ENCODE assay signal across 10 cellular contexts in the genomic region with DNA sequence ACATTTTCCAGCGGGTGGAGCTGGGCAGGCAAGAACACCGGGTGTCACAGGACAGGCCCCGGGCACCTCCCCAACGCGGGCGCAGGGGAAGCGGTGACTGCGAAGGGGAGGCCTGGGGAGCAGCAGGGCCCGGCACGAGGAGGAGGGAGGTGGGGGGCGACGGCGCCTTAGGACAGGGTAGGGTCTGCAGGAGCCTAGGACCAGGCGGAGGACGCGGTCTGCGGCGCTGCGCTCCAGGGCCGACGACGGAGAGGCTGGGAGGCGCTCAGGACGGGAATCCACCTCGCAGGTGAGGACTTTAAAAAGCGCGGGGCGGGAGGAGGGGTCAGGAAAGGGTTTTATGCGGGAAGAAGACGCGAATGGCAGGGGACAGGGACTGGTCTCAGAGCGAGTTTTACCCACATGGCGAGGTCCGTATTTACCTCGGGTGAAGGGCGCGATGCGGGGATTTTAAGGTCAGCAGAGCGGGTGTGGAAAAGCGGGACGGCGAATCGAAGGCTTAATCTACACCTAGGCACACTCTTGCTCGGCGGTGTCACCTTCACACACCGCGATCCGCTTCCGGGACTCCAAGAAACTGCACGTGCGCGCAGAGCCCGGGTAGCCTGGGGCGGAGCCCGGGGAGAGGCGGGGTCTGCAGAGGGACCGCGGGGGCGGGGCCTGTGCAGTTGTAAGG. TPM values are rescaled to one million over a fixed set of nuclear protein-coding genes. Genes with fewer than 3 reads are reported as not detected.
DNase-seq lines count a peak whose midpoint lies in the region; ATAC-seq and TF ChIP-seq lines count a peak whose summit lies in the region.
"Had no signal": no experiment of that assay in that cellular context is flagged by ENCODE, and none has a peak within 500 bp of the region (broad histone marks: within the 10 kb centered on the region; RNA-seq: fewer than 3 reads in every experiment).

No MANE protein-coding gene starts in this region.

- H3K9me3 Mint-ChIP-seq in progenitor cell of endocrine pancreas (ENCODE audit: low read depth) = peaks cover 7% of the 10 kb centered on the region

- H3K27ac Mint-ChIP-seq in progenitor cell of endocrine pancreas = peak overlapping the region; percentile 92

- intact Hi-C loops in PC-9 (cut with micrococcal nuclease; ENCODE audit: unreplicated experiment) (no loop called here), Right ventricle myocardium superior (cut with DNase I) (no loop called here)

- no peaks in the 10 kb centered on the region for H4K20me1 ChIP-seq in PC-9 (ENCODE audit: insufficient read depth)

- ATAC-seq in Right ventricle myocardium superior (ENCODE audit: poor library complexity) = peak; percentile 94
- no peak for ATAC-seq in GM18505 (IDR thresholded peaks at IDR 0.05; ENCODE audit: unreplicated experiment)
- no peak for ATAC-seq in GM19351 (IDR thresholded peaks at IDR 0.05; ENCODE audit: unreplicated experiment)
- no peak for ATAC-seq in HG03196 (IDR thresholded peaks at IDR 0.05; ENCODE audit: unreplicated experiment)

- no peaks in the 10 kb centered on the region for H3K36me3 ChIP-seq in PC-9 (ENCODE audit: low read depth)

- TF ChIP-seq POLR2A in GM18505 (IDR thresholded peaks at IDR 0.05; ENCODE audit: borderline replicate concordance, extremely low read depth, insufficient read depth, insufficient read length) = no peak

- H3K4me3 ChIP-seq in PC-9 = peak overlapping the region; percentile 41; the same call in 1 of the 2 replicates

- H3K9me3 ChIP-seq in PC-9 (ENCODE audit: insufficient read depth, low read depth) = peaks cover 19% of the 10 kb centered on the region

- H3K27ac ChIP-seq in PC-9 = no peak overlapping the region

- no peaks in the 10 kb centered on the region for H3K79me2 ChIP-seq in PC-9 (ENCODE audit: low read depth)

- peak overlapping the region; percentile 57 for H3K4me2 ChIP-seq in PC-9

- CTCF ChIA-PET in PC-9 (lab: Charles Lee) = no interaction called here

- no peaks in the 10 kb centered on the region for H3F3A ChIP-seq in PC-9 (ENCODE audit: insufficient read depth, low read depth)

- no peak for TF ChIP-seq CTCF in PC-9 (conservative IDR thresholded peaks at IDR 0.05)
- TF ChIP-seq CTCF in progenitor cell of endocrine pancreas (IDR thresholded peaks at IDR 0.05; ENCODE audit: unreplicated experiment) = no peak

- peaks cover 15% of the 10 kb centered on the region for H3K27me3 Mint-ChIP-seq in progenitor cell of endocrine pancreas

- peak overlapping the region; percentile 93 for H3K4me3 Mint-ChIP-seq in progenitor cell of endocrine pancreas (ENCODE audit: low read depth)

- TSS peak; percentile 35 for BruUV-seq in PC-9 (replicated peaks; lab: Mats Ljungman, UMichigan)

- peak overlapping the region; percentile 68; the same call in 1 of the 2 replicates for H2AFZ ChIP-seq in PC-9

- in situ Hi-C loops in G401 (cut with HindIII; ENCODE audit: low sequenced_read_pairs) = no loop called here

- no peaks in the 10 kb centered on the region for H3K4me1 ChIP-seq in PC-9 (replicated peaks; ENCODE audit: insufficient read depth)

- H3K27me3 ChIP-seq in PC-9 (ENCODE audit: insufficient read depth, low read depth) = no peaks in the 10 kb centered on the region

- peaks cover 8% of the 10 kb centered on the region for H3K4me1 Mint-ChIP-seq in progenitor cell of endocrine pancreas (ENCODE audit: low read depth)

- POLR2A ChIA-PET in PC-9 (lab: Charles Lee; ENCODE audit: unreplicated experiment) = no interaction called here

- H3K9me2 ChIP-seq in PC-9 (ENCODE audit: insufficient read depth) = no peaks in the 10 kb centered on the region

- H3K36me3 Mint-ChIP-seq in progenitor cell of endocrine pancreas (ENCODE audit: insufficient read depth) = peaks cover 6% of the 10 kb centered on the region

- DNase-seq in G401 (ENCODE audit: low spot score) = peak; percentile 64
- DNase-seq in PC-9 = peak in 1 of 2 experiments; percentile 62
- peak; percentile 70 for DNase-seq in Right ventricle myocardium superior
- peak; percentile 65 for DNase-seq in progenitor cell of endocrine pancreas (ENCODE audit: low spot score, unreplicated experiment)
- DNase-seq in effector CD4-positive, alpha-beta T cell = no peak
- DNase-seq: NCI-H524 treated with DMSO at 0.1 percent for 48 hours had no signal

RNA-seq across cellular contexts. Expression of a gene that starts 13.5 kb away (rescaled TPM):
- not detected in 2 replicates for total RNA-seq in G401 (2014; rRNA removed; shearing (Covaris generic))
- total RNA-seq in PC-9 (2021) = 0.28 TPM in 1 of 2 replicates, not detected in the other
- not detected for total RNA-seq in Right ventricle myocardium superior
- not detected in 2 replicates for total RNA-seq in progenitor cell of endocrine pancreas
- total RNA-seq: glomerular endothelial cell had no signal

RNA-seq across cellular contexts. Expression of a gene that starts 44.3 kb away (rescaled TPM):
- total RNA-seq in G401 (2014; rRNA removed; shearing (Covaris generic)) = not detected in 2 replicates
- total RNA-seq in PC-9 (2021) (not detected in 2 replicates), Right ventricle myocardium superior (not detected), progenitor cell of endocrine pancreas (not detected in 2 replicates)
- total RNA-seq: glomerular endothelial cell had no signal

RNA-seq across cellular contexts. Expression of a gene that starts 45.2 kb away (rescaled TPM):
- total RNA-seq in G401 (2014; rRNA removed; shearing (Covaris generic)) = 17.0 and 18.6 TPM in 2 replicates
- total RNA-seq in PC-9 (2021) (25.1 and 27.4 TPM in 2 replicates), Right ventricle myocardium superior (15.7 TPM), progenitor cell of endocrine pancreas (51.0 and 53.8 TPM in 2 replicates)
